In the genomic region with DNA sequence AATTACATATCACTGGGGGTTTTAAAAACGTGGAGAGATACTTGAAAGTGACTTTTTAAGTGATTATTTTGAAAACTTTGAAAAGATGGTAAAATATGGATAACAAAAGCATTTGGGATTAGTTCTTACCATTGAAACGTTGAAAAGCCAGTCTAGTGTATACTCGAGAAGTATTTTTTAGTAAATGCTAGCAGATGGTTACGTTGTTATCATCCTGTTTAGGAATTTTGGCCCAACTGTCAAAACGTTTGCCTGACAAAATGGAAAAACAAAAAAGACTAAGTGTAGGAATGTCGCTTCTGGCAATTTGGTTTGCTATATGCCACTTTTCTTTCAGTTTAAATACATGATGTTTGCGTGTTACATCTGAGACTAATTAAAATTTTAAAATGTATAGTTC, we compare ENCODE assay signal across 8 cellular contexts. TPM values are rescaled to one million over a fixed set of nuclear protein-coding genes. Genes with fewer than 3 reads are reported as not detected.
DNase-seq lines count a peak whose midpoint lies in the region; ATAC-seq and TF ChIP-seq lines count a peak whose summit lies in the region.

No MANE protein-coding gene starts in this region.

- H3K36me3 ChIP-seq in BJ (ENCODE audit: control insufficient read depth, insufficient read depth, low read length) (peaks cover 3% of the 10 kb centered on the region), Karpas-422 (ENCODE audit: insufficient read depth, low read length) (peaks cover 53% of the 10 kb centered on the region), duodenal mucosa (ENCODE audit: control insufficient read depth in 1 of 2, insufficient read depth in 2 of 2, low read length in 2 of 2) (peaks cover 12 to 24% of the 10 kb centered on the region in 2 donors), neural cell (ENCODE audit: insufficient read depth, low read length) (peaks cover 2% of the 10 kb centered on the region)

- ATAC-seq in HG03045 (IDR thresholded peaks at IDR 0.05; ENCODE audit: unreplicated experiment) (no peak), HG02763 (IDR thresholded peaks at IDR 0.05; ENCODE audit: unreplicated experiment) (no peak)

- H2AFZ ChIP-seq in Karpas-422 (ENCODE audit: low read length) (no peak overlapping the region), neural cell (ENCODE audit: low read depth, low read length) (no peak overlapping the region)

- H3K79me2 ChIP-seq in Karpas-422 (ENCODE audit: low read length) (peaks cover 71% of the 10 kb centered on the region), neural cell (replicated peaks; ENCODE audit: insufficient read depth, low read length) (peaks cover 60% of the 10 kb centered on the region)

- H3K27me3 ChIP-seq in BJ (ENCODE audit: control insufficient read depth, insufficient read depth, low read length) (no peaks in the 10 kb centered on the region), Karpas-422 (ENCODE audit: low read length) (no peaks in the 10 kb centered on the region), duodenal mucosa (ENCODE audit: control insufficient read depth in 1 of 2, insufficient read depth in 2 of 2, low read length in 2 of 2) (no peaks in the 10 kb centered on the region), neural cell (ENCODE audit: insufficient read depth, low read depth, low read length) (no peaks in the 10 kb centered on the region)

- CTCF ChIA-PET in BJ (lab: Yijun Ruan, JAX), result no interaction called here

- H3K27ac ChIP-seq in Karpas-422 (ENCODE audit: low read length) (0 out of 2 replicates have a peak overlapping the region, but pooled peaks have one; percentile 81), duodenal mucosa (ENCODE audit: low read depth, low read length) (no peak overlapping the region), neural cell (ENCODE audit: low read length) (no peak overlapping the region)

- DNase-seq in BJ (ENCODE audit: low read depth) (no peak), Karpas-422 (no peak), COLO668 (lab: John Stamatoyannopoulos, UW; ENCODE audit: unreplicated experiment) (no peak), NCI-H2171 treated with DMSO at 0.1 percent for 48 hours (lab: John Stamatoyannopoulos, UW) (no peak)

- H3K9me2 ChIP-seq in Karpas-422 (replicated peaks; ENCODE audit: insufficient read depth, low read length), result no peaks in the 10 kb centered on the region
- H3K9me2 ChIP-seq in neural cell (ENCODE audit: insufficient read depth, low read length), result no peaks in the 10 kb centered on the region

- POLR2A ChIA-PET in BJ (lab: Charles Lee), result no interaction called here

- H4K20me1 ChIP-seq in Karpas-422 (ENCODE audit: insufficient read depth, low read depth, low read length) (0 out of 2 replicates have a peak, but pooled peaks cover 8% of the 10 kb centered on the region), neural cell (ENCODE audit: insufficient read depth) (no peaks in the 10 kb centered on the region)

- H3K9ac ChIP-seq in Karpas-422 (ENCODE audit: low read length) (peak overlapping the region; percentile 95), duodenal mucosa (ENCODE audit: low read depth in 1 of 2, low read length in 2 of 2) (peak overlapping the region; percentile 90 to 97), neural cell (ENCODE audit: low read length) (peak overlapping the region; percentile 98)

- H3K4me3 ChIP-seq in BJ (ENCODE audit: low read depth, low read length), result peak overlapping the region; percentile 97
- peak overlapping the region; percentile 83 for H3K4me3 ChIP-seq in Karpas-422 (ENCODE audit: low read length)
- peak overlapping the region; percentile 90 to 98 for H3K4me3 ChIP-seq in duodenal mucosa (ENCODE audit: low read depth in 1 of 2, low read length in 2 of 2)
- peak overlapping the region; percentile 93 for H3K4me3 ChIP-seq in neural cell (ENCODE audit: low read length)

- no peak for TF ChIP-seq RAD21 in neural cell (conservative IDR thresholded peaks at IDR 0.05)

- TF ChIP-seq EP300 in neural cell (conservative IDR thresholded peaks at IDR 0.05; ENCODE audit: poor library complexity, severe bottlenecking), result no peak

- H3K4me1 ChIP-seq in Karpas-422 (ENCODE audit: low read length) (peaks cover 23% of the 10 kb centered on the region), duodenal mucosa (ENCODE audit: control insufficient read depth in 1 of 2, insufficient read depth in 2 of 2, low read length in 2 of 2) (peaks cover 14 to 21% of the 10 kb centered on the region in 2 donors)

- H3F3A ChIP-seq in neural cell (ENCODE audit: insufficient read depth, low read length, poor library complexity, severe bottlenecking), result no peaks in the 10 kb centered on the region

- H3K4me2 ChIP-seq in Karpas-422 (ENCODE audit: low read depth, low read length, poor library complexity, severe bottlenecking) (peak overlapping the region; percentile 81), neural cell (ENCODE audit: low read length) (peak overlapping the region; percentile 76)

- TF ChIP-seq CTCF in BJ (IDR thresholded peaks at IDR 0.05; ENCODE audit: insufficient read depth, low read depth, low read length), result no peak
- no peak for TF ChIP-seq CTCF in neural cell (IDR thresholded peaks at IDR 0.05; ENCODE audit: poor library complexity, severe bottlenecking)

- H3K9me3 ChIP-seq in Karpas-422 (ENCODE audit: low read length) (peaks cover 8% of the 10 kb centered on the region), duodenal mucosa (ENCODE audit: control insufficient read depth in 1 of 2, low read length in 2 of 2) (peaks cover 4 to 14% of the 10 kb centered on the region in 2 donors), neural cell (ENCODE audit: low read length) (peaks cover 5% of the 10 kb centered on the region)

TF ChIP-seq in neural cell, 6 proteins besides CTCF, POLR2A, EP300 and RAD21:
- TF ChIP-seq TAF1 (IDR thresholded peaks at IDR 0.05; ENCODE audit: low read depth), result no peak
- no peak for TF ChIP-seq EZH2 (IDR thresholded peaks at IDR 0.05; ENCODE audit: borderline replicate concordance, insufficient read depth, low read length, poor library complexity, severe bottlenecking)
- TF ChIP-seq POLR2AphosphoS5 (IDR thresholded peaks at IDR 0.05), result no peak
- TF ChIP-seq SMC3 (conservative IDR thresholded peaks at IDR 0.05; ENCODE audit: poor library complexity), result no peak
- TF ChIP-seq, protein P1, sequence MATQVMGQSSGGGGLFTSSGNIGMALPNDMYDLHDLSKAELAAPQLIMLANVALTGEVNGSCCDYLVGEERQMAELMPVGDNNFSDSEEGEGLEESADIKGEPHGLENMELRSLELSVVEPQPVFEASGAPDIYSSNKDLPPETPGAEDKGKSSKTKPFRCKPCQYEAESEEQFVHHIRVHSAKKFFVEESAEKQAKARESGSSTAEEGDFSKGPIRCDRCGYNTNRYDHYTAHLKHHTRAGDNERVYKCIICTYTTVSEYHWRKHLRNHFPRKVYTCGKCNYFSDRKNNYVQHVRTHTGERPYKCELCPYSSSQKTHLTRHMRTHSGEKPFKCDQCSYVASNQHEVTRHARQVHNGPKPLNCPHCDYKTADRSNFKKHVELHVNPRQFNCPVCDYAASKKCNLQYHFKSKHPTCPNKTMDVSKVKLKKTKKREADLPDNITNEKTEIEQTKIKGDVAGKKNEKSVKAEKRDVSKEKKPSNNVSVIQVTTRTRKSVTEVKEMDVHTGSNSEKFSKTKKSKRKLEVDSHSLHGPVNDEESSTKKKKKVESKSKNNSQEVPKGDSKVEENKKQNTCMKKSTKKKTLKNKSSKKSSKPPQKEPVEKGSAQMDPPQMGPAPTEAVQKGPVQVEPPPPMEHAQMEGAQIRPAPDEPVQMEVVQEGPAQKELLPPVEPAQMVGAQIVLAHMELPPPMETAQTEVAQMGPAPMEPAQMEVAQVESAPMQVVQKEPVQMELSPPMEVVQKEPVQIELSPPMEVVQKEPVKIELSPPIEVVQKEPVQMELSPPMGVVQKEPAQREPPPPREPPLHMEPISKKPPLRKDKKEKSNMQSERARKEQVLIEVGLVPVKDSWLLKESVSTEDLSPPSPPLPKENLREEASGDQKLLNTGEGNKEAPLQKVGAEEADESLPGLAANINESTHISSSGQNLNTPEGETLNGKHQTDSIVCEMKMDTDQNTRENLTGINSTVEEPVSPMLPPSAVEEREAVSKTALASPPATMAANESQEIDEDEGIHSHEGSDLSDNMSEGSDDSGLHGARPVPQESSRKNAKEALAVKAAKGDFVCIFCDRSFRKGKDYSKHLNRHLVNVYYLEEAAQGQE (IDR thresholded peaks at IDR 0.05; ENCODE audit: borderline replicate concordance), result no peak
- no peak for TF ChIP-seq MXI1 (conservative IDR thresholded peaks at IDR 0.05; ENCODE audit: poor library complexity, severe bottlenecking)

RNA-seq across cellular contexts. Expression of a gene that starts 1.2 kb away (rescaled TPM):
- polyA plus RNA-seq in BJ (2011; rRNA removed), result 5.0 and 5.2 TPM in 2 replicates
- 12.7 and 14.7 TPM in 2 replicates for polyA minus RNA-seq in BJ (2011; rRNA and poly(A)+ RNA removed)
- 33.0 and 34.4 TPM in 2 replicates for total RNA-seq in Karpas-422 (2014; rRNA removed; shearing (Covaris generic); ENCODE audit: low replicate concordance)
- 53.2 and 53.9 TPM in 2 replicates for polyA plus RNA-seq in neural cell
- polyA minus RNA-seq in neural cell, result 62.8 and 88.3 TPM in 2 replicates
